25 cellular contexts compared by ENCODE assay signal in the genomic region with DNA sequence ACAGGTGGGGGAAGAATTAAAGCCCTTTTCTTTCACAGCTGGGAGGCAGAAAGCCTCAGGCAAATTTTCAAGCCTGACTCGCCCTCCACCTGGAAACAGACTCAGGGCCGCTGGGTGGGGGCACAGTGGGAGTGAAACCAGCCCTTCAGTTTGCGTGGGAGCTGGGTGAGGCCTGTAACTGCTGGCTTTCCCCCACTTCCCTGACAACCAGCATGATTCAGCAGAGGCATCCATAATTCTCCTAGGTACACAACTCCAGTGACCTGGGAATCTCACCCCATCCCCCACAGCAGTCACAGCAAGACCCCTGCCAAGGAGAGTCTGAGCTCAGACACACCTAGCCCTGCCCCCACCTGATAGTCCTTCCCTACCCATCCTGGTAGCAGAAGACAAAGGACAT.
"Had no signal": no experiment of that assay in that cellular context is flagged by ENCODE, and none has a peak within 500 bp of the region (broad histone marks: within the 10 kb centered on the region; RNA-seq: fewer than 3 reads in every experiment).

No MANE protein-coding gene starts in this region.

- H3K9me3 Mint-ChIP-seq: activated T-cell treated with anti-CD3 and anti-CD28 coated beads, Interleukin-2, amount 50 U/mL, for 24 hours had no signal

- DNase-seq: activated CD4-positive, alpha-beta memory T cell treated with anti-CD3 and anti-CD28 coated beads for 36 hours; activated CD4-positive, alpha-beta T cell treated with anti-CD3 and anti-CD28 coated beads for 48 hours; activated CD8-positive, alpha-beta memory T cell treated with anti-CD3 and anti-CD28 coated beads, Interleukin-2, amount 50 U/mL, for 4 hours; activated gamma-delta T cell; activated naive CD4-positive, alpha-beta T cell treated with anti-CD3 and anti-CD28 coated beads, Interleukin-2, amount 10 ng/mL, durations not matched to agents 7 days and 5 days; activated naive CD8-positive, alpha-beta T cell treated with anti-CD3 and anti-CD28 coated beads, Interleukin-2, amount 10 ng/mL, durations not matched to agents 7 days and 5 days; activated T-cell treated with anti-CD3 and anti-CD28 coated beads, Interleukin-2, amount 50 U/mL, for 24 hours; foreskin melanocyte; left ventricle myocardium superior; stimulated activated CD4-positive, alpha-beta T cell treated with anti-CD3 and anti-CD28 coated beads, Interleukin-1b, Interleukin-23, amount 100 ng/mL, for 48 hours; stimulated activated CD4-positive, alpha-beta T cell treated with anti-CD3 and anti-CD28 coated beads, Interleukin-4, amount 100 ng/mL, for 4 hours; stimulated activated CD8-positive, alpha-beta memory T cell treated with anti-CD3 and anti-CD28 coated beads, Interleukin-4, amount 100 ng/mL, for 48 hours; stimulated activated naive CD8-positive, alpha-beta T cell treated with anti-CD3 and anti-CD28 coated beads, Interleukin-15, amount 100 ng/mL, for 72 hours; substantia nigra; T-helper 1 cell; upper lobe of left lung had no signal

- H3K4me3 Mint-ChIP-seq: activated CD4-positive, alpha-beta memory T cell treated with anti-CD3 and anti-CD28 coated beads for 36 hours; activated naive CD4-positive, alpha-beta T cell treated with anti-CD3 and anti-CD28 coated beads, Interleukin-2, amount 10 ng/mL, durations not matched to agents 7 days and 5 days; activated naive CD8-positive, alpha-beta T cell treated with anti-CD3 and anti-CD28 coated beads, Interleukin-2, amount 10 ng/mL, durations not matched to agents 7 days and 5 days; activated T-cell treated with anti-CD3 and anti-CD28 coated beads, Interleukin-2, amount 50 U/mL, for 24 hours; central memory CD8-positive, alpha-beta T cell; dendritic cell treated with granulocyte-macrophage colony-stimulating factor and Interleukin-4, amounts not matched to agents 40 ng/mL and 50 ng/mL, for 4 days; nephron; stimulated activated memory B cell treated with anti-CD40 and anti-IgM and Interleukin-4, amounts not matched to agents 10 μg/mL and 1 μg/mL and 100 μg/mL, for 72 hours; stimulated activated naive CD8-positive, alpha-beta T cell treated with anti-CD3 and anti-CD28 coated beads, Interleukin-15, amount 100 ng/mL, for 72 hours had no signal

- H3K36me3 ChIP-seq: breast epithelium, esophagus muscularis mucosa, right atrium auricular region, upper lobe of left lung, vagina had no signal

- H3K4me1 ChIP-seq: breast epithelium, esophagus muscularis mucosa, right atrium auricular region, upper lobe of left lung, vagina had no signal

- H3K27ac ChIP-seq: breast epithelium, esophagus muscularis mucosa, right atrium auricular region, upper lobe of left lung, vagina had no signal

- H3K27ac Mint-ChIP-seq: activated CD4-positive, alpha-beta memory T cell treated with anti-CD3 and anti-CD28 coated beads for 36 hours; activated naive CD4-positive, alpha-beta T cell treated with anti-CD3 and anti-CD28 coated beads, Interleukin-2, amount 10 ng/mL, durations not matched to agents 7 days and 5 days; activated naive CD8-positive, alpha-beta T cell treated with anti-CD3 and anti-CD28 coated beads, Interleukin-2, amount 10 ng/mL, durations not matched to agents 7 days and 5 days; activated T-cell treated with anti-CD3 and anti-CD28 coated beads, Interleukin-2, amount 50 U/mL, for 24 hours; dendritic cell treated with granulocyte-macrophage colony-stimulating factor and Interleukin-4, amounts not matched to agents 40 ng/mL and 50 ng/mL, for 4 days; stimulated activated memory B cell treated with anti-CD40 and anti-IgM and Interleukin-4, amounts not matched to agents 10 μg/mL and 1 μg/mL and 100 μg/mL, for 72 hours; stimulated activated naive CD8-positive, alpha-beta T cell treated with anti-CD3 and anti-CD28 coated beads, Interleukin-15, amount 100 ng/mL, for 72 hours had no signal

- H3K4me1 Mint-ChIP-seq: activated naive CD4-positive, alpha-beta T cell treated with anti-CD3 and anti-CD28 coated beads, Interleukin-2, amount 10 ng/mL, durations not matched to agents 7 days and 5 days; activated naive CD8-positive, alpha-beta T cell treated with anti-CD3 and anti-CD28 coated beads, Interleukin-2, amount 10 ng/mL, durations not matched to agents 7 days and 5 days; central memory CD8-positive, alpha-beta T cell; stimulated activated memory B cell treated with anti-CD40 and anti-IgM and Interleukin-4, amounts not matched to agents 10 μg/mL and 1 μg/mL and 100 μg/mL, for 72 hours; stimulated activated naive CD8-positive, alpha-beta T cell treated with anti-CD3 and anti-CD28 coated beads, Interleukin-15, amount 100 ng/mL, for 72 hours had no signal

- H3K27me3 Mint-ChIP-seq: activated CD4-positive, alpha-beta memory T cell treated with anti-CD3 and anti-CD28 coated beads for 36 hours; activated naive CD4-positive, alpha-beta T cell treated with anti-CD3 and anti-CD28 coated beads, Interleukin-2, amount 10 ng/mL, durations not matched to agents 7 days and 5 days; activated naive CD8-positive, alpha-beta T cell treated with anti-CD3 and anti-CD28 coated beads, Interleukin-2, amount 10 ng/mL, durations not matched to agents 7 days and 5 days; activated T-cell treated with anti-CD3 and anti-CD28 coated beads, Interleukin-2, amount 50 U/mL, for 24 hours; central memory CD8-positive, alpha-beta T cell; dendritic cell treated with granulocyte-macrophage colony-stimulating factor and Interleukin-4, amounts not matched to agents 40 ng/mL and 50 ng/mL, for 4 days; stimulated activated memory B cell treated with anti-CD40 and anti-IgM and Interleukin-4, amounts not matched to agents 10 μg/mL and 1 μg/mL and 100 μg/mL, for 72 hours; stimulated activated naive CD8-positive, alpha-beta T cell treated with anti-CD3 and anti-CD28 coated beads, Interleukin-15, amount 100 ng/mL, for 72 hours had no signal

- H3K4me3 ChIP-seq: breast epithelium, esophagus muscularis mucosa, right atrium auricular region, smooth muscle cell, upper lobe of left lung, vagina had no signal

- H3K36me3 Mint-ChIP-seq: activated CD4-positive, alpha-beta memory T cell treated with anti-CD3 and anti-CD28 coated beads for 36 hours; activated naive CD4-positive, alpha-beta T cell treated with anti-CD3 and anti-CD28 coated beads, Interleukin-2, amount 10 ng/mL, durations not matched to agents 7 days and 5 days; activated naive CD8-positive, alpha-beta T cell treated with anti-CD3 and anti-CD28 coated beads, Interleukin-2, amount 10 ng/mL, durations not matched to agents 7 days and 5 days; stimulated activated memory B cell treated with anti-CD40 and anti-IgM and Interleukin-4, amounts not matched to agents 10 μg/mL and 1 μg/mL and 100 μg/mL, for 72 hours had no signal

- H3K9me3 ChIP-seq: breast epithelium, esophagus muscularis mucosa, right atrium auricular region, upper lobe of left lung, vagina had no signal

- H3K27me3 ChIP-seq: breast epithelium, esophagus muscularis mucosa, right atrium auricular region, upper lobe of left lung, vagina had no signal

- ATAC-seq: left ventricle myocardium superior; stimulated activated memory B cell treated with anti-CD40 and anti-IgM and Interleukin-4, amounts not matched to agents 10 μg/mL and 1 μg/mL and 100 μg/mL, for 72 hours; stimulated activated naive CD8-positive, alpha-beta T cell treated with anti-CD3 and anti-CD28 coated beads, Interleukin-15, amount 100 ng/mL, for 72 hours had no signal

- H3K4me2 ChIP-seq: smooth muscle cell had no signal
